9 cellular contexts compared by ENCODE assay signal in genomic region chr18:54444309-54444914, GRCh38.
A peak's percentile ranks its signal among the peaks of the same experiment; 100 is the strongest.
DNase-seq lines count a peak whose midpoint lies in the region; ATAC-seq and TF ChIP-seq lines count a peak whose summit lies in the region.
"Had no signal": no experiment of that assay in that cellular context is flagged by ENCODE, and none has a peak within 500 bp of the region (broad histone marks: within the 10 kb centered on the region; RNA-seq: fewer than 3 reads in every experiment).

No MANE protein-coding gene starts in this region.

- TF ChIP-seq CTCF in RWPE2 (IDR thresholded peaks at IDR 0.05; ENCODE audit: poor library complexity, severe bottlenecking) = peak; percentile 78
- TF ChIP-seq CTCF in choroid plexus epithelial cell (conservative IDR thresholded peaks at IDR 0.05; ENCODE audit: low read depth, low read length) = peak; percentile 93
- TF ChIP-seq CTCF in lower lobe of right lung (IDR thresholded peaks at IDR 0.05) = peak; percentile 64
- peak; percentile 39 to 59 (median 46) for TF ChIP-seq CTCF in tibial nerve (IDR thresholded peaks at IDR 0.05)

- no peaks in the 10 kb centered on the region for H3K4me1 Mint-ChIP-seq in effector memory CD8-positive, alpha-beta T cell (ENCODE audit: low read depth in 2 of 2)

- DNase-seq in Daoy (ENCODE audit: low read depth) (peak; percentile 29), RWPE2 (ENCODE audit: low spot score) (no peak), choroid plexus epithelial cell (ENCODE audit: low read depth) (peak; percentile 84), lower lobe of right lung (no peak), tibial nerve (ENCODE audit: low spot score in 2 of 2) (peak in 1 of 2 donors; percentile 24)
- no peak for DNase-seq in effector memory CD8-positive, alpha-beta T cell

- H3K4me3 ChIP-seq in RWPE2 (ENCODE audit: severe bottlenecking) (no peak overlapping the region), choroid plexus epithelial cell (ENCODE audit: low read depth, low read length) (no peak overlapping the region), lower lobe of right lung (no peak overlapping the region), tibial nerve (no peak overlapping the region)

- H3K27me3 ChIP-seq in RWPE2 (ENCODE audit: insufficient read depth, poor library complexity, severe bottlenecking) (no peaks in the 10 kb centered on the region), lower lobe of right lung (ENCODE audit: low read depth) (no peaks in the 10 kb centered on the region), tibial nerve (no peaks in the 10 kb centered on the region)

- no peaks in the 10 kb centered on the region for H3K9me3 Mint-ChIP-seq in effector memory CD8-positive, alpha-beta T cell

- H3K9me3 ChIP-seq in RWPE2 (ENCODE audit: severe bottlenecking) (no peaks in the 10 kb centered on the region), lower lobe of right lung (no peaks in the 10 kb centered on the region), tibial nerve (no peaks in the 10 kb centered on the region)

- peak; percentile 73 for ATAC-seq in GM19372 (IDR thresholded peaks at IDR 0.05; ENCODE audit: low read depth, unreplicated experiment)
- ATAC-seq in HG03558 (IDR thresholded peaks at IDR 0.05; ENCODE audit: extremely low read depth, unreplicated experiment) = peak; percentile 49
- peak; percentile 66 for ATAC-seq in RWPE2 (ENCODE audit: low read depth)
- ATAC-seq in lower lobe of right lung = peak in 1 of 2 donors; percentile 46
- no peak for ATAC-seq in effector memory CD8-positive, alpha-beta T cell (replicated peaks)

- H3K27ac ChIP-seq in RWPE2 (ENCODE audit: poor library complexity, severe bottlenecking) (no peak overlapping the region), lower lobe of right lung (no peak overlapping the region), tibial nerve (no peak overlapping the region)

- intact Hi-C loops in lower lobe of right lung (cut with DNase I) = no loop called here

- H3K4me3 Mint-ChIP-seq in effector memory CD8-positive, alpha-beta T cell = no peak overlapping the region
- H3K4me3 Mint-ChIP-seq: activated naive CD8-positive, alpha-beta T cell had no signal

- no peaks in the 10 kb centered on the region for H3K36me3 Mint-ChIP-seq in effector memory CD8-positive, alpha-beta T cell (ENCODE audit: insufficient read depth)
- H3K36me3 Mint-ChIP-seq: activated naive CD8-positive, alpha-beta T cell had no signal

- H3K36me3 ChIP-seq in RWPE2 (ENCODE audit: low read depth) (no peaks in the 10 kb centered on the region), lower lobe of right lung (no peaks in the 10 kb centered on the region), tibial nerve (no peaks in the 10 kb centered on the region)

- no peak overlapping the region for H3K27ac Mint-ChIP-seq in effector memory CD8-positive, alpha-beta T cell
- H3K27ac Mint-ChIP-seq: activated naive CD8-positive, alpha-beta T cell had no signal

- TF ChIP-seq EP300 in tibial nerve (IDR thresholded peaks at IDR 0.05) = no peak

- TF ChIP-seq POLR2A in tibial nerve (IDR thresholded peaks at IDR 0.05) = no peak

- peaks cover 31 to 63% of the 10 kb centered on the region in 2 donors for H3K27me3 Mint-ChIP-seq in effector memory CD8-positive, alpha-beta T cell

- 10 to 14% methylated on average over 7 of the region's 7 CpGs for WGBS in tibial nerve, 2 donors

- H3K4me1 ChIP-seq in RWPE2 (ENCODE audit: insufficient read depth, poor library complexity, severe bottlenecking) (no peaks in the 10 kb centered on the region), lower lobe of right lung (no peaks in the 10 kb centered on the region), tibial nerve (peaks cover 0 to 10% (median 0%) of the 10 kb centered on the region in 4 donors)

Comparison
In these comparisons a context has a peak if more than half of its experiments do, and no peak if none do; other contexts are left out.
1. DNase-seq: peak in Daoy (single experiment) and choroid plexus epithelial cell (single experiment); none in RWPE2 (single experiment), lower lobe of right lung (single experiment) and effector memory CD8-positive, alpha-beta T cell (0 of 3).
2. Peak in every context shown above with its lines, with median percentiles within 50 percentile points of each other: CTCF ChIP-seq.